In genomic region chr15:77603616-77604406, GRCh38 we compare ENCODE assay signal across 21 cellular contexts. TPM values are rescaled to one million over a fixed set of nuclear protein-coding genes. Genes with fewer than 3 reads are reported as not detected.
DNase-seq lines count a peak whose midpoint lies in the region; ATAC-seq, FAIRE-seq and TF ChIP-seq lines count a peak whose summit lies in the region.
"Had no signal": no experiment of that assay in that cellular context is flagged by ENCODE, and none has a peak within 500 bp of the region (broad histone marks: within the 10 kb centered on the region; RNA-seq: fewer than 3 reads in every experiment).

No MANE protein-coding gene starts in this region.

- H2BK15ac ChIP-seq in H1 (ENCODE audit: low read length) (no peak overlapping the region), neuronal stem cell (ENCODE audit: low read length) (peak overlapping the region; percentile 47)

- H2AFZ ChIP-seq in H1 (ENCODE audit: low read length), result no peak overlapping the region
- H2AFZ ChIP-seq in neuronal stem cell (ENCODE audit: low read length), result peak overlapping the region; percentile 66
- H2AFZ ChIP-seq: PC-9 had no signal

- no peak overlapping the region for H3K27ac Mint-ChIP-seq in CD4-positive, alpha-beta T cell
- H3K27ac Mint-ChIP-seq: activated CD4-positive, alpha-beta T cell treated with anti-CD3 and anti-CD28 coated beads for 36 hours; natural killer cell treated with Interleukin-12 subunit alpha and Interleukin-12 subunit beta and Interleukin-15 and Interleukin-18, amount 100 ng/mL, for 72 hours; stimulated activated memory B cell treated with anti-CD40 and anti-IgM and Interleukin-4, amounts not matched to agents 10 μg/mL and 1 μg/mL and 100 μg/mL, for 72 hours had no signal

- H3K4ac ChIP-seq in H1 (replicated peaks; ENCODE audit: insufficient read length, low read depth, low read length), result no peak overlapping the region
- no peak overlapping the region for H3K4ac ChIP-seq in neuronal stem cell (ENCODE audit: low read length)

- intact Hi-C loops in CD4-positive, alpha-beta T cell (cut with DNase I, micrococcal nuclease), result no loop called here

- H3K18ac ChIP-seq in H1 (ENCODE audit: extremely low read depth, low read length) (no peak overlapping the region), neuronal stem cell (ENCODE audit: low read length) (peak overlapping the region; percentile 61)

- POLR2A ChIA-PET in H1 (lab: Charles Lee; ENCODE audit: partially characterized antibody), result interaction anchor here (0.6 to 6.0 kb wide), 6 partner anchors 12 to 1256 kb away, joined by 3 to 40 read pairs (median 9); partner anchors contain the start of gene LINGO1
- POLR2A ChIA-PET in CD4-positive, alpha-beta T cell (lab: Charles Lee), result no interaction called here

- H3K4me3 ChIP-seq in H1 (ENCODE audit: extremely low read depth in 1 of 4, insufficient read depth in 2 of 4, low read depth in 3 of 4, low read length in 4 of 4) (peak overlapping the region in 2 of 4 experiments; percentile 24 to 46; a peak in 3 of 8 replicates), neuronal stem cell (ENCODE audit: low read length in 2 of 2) (no peak overlapping the region)
- H3K4me3 ChIP-seq: A549, adrenal gland, PC-9 had no signal

- H3K9me3 ChIP-seq in H1 (ENCODE audit: insufficient read depth in 2 of 2, low read depth in 1 of 2, low read length in 1 of 2) (no peaks in the 10 kb centered on the region), neuronal stem cell (replicated peaks in 1 of 2; ENCODE audit: control insufficient read depth in 2 of 2, insufficient read depth in 1 of 2, low read depth in 1 of 2, low read length in 2 of 2) (no peaks in the 10 kb centered on the region)
- no peaks in the 10 kb centered on the region for H3K9me3 ChIP-seq in CD4-positive, alpha-beta T cell (ENCODE audit: control insufficient read depth, low read length)
- H3K9me3 ChIP-seq: A549, adrenal gland had no signal

- H3K23me2 ChIP-seq in H1 (ENCODE audit: low read depth, low read length), result peaks cover 4% of the 10 kb centered on the region; the same call in 1 of the 2 replicates

- TF ChIP-seq CTCF in H1 (IDR thresholded peaks at IDR 0.05; ENCODE audit: control extremely low read depth in 1 of 3, insufficient read depth in 1 of 3, low read depth in 1 of 3, low read length in 3 of 3), result no peak
- TF ChIP-seq CTCF in CD4-positive, alpha-beta T cell (IDR thresholded peaks at IDR 0.05), result no peak

- H3K4me2 ChIP-seq in H1 (ENCODE audit: insufficient read depth in 1 of 2, low read depth in 2 of 2, low read length in 2 of 2) (peak overlapping the region; percentile 59 to 65), neuronal stem cell (ENCODE audit: insufficient read depth, low read length, poor library complexity, severe bottlenecking) (peak overlapping the region; percentile 44)
- H3K4me2 ChIP-seq: A549, PC-9 had no signal

- no peak for TF ChIP-seq EP300 in H1 (IDR thresholded peaks at IDR 0.05; ENCODE audit: borderline replicate concordance in 1 of 2, low read depth in 2 of 2, low read length in 2 of 2)

- H2BK120ac ChIP-seq in H1 (replicated peaks; ENCODE audit: low read depth, low read length), result no peak overlapping the region
- no peak overlapping the region for H2BK120ac ChIP-seq in neuronal stem cell (ENCODE audit: low read depth, low read length)

- H4K91ac ChIP-seq in H1 (replicated peaks; ENCODE audit: insufficient read length, low read length) (no peak overlapping the region), neuronal stem cell (ENCODE audit: low read depth, low read length, poor library complexity) (peak overlapping the region; percentile 53)

- H3K14ac ChIP-seq in H1 (ENCODE audit: insufficient read length) (no peak overlapping the region), neuronal stem cell (ENCODE audit: low read length) (no peak overlapping the region)

- H3K4me1 ChIP-seq in H1 (replicated peaks in 1 of 4; ENCODE audit: control insufficient read depth in 3 of 4, insufficient read depth in 4 of 4, low read length in 3 of 4) (peaks cover 4 to 27% (median 17%) of the 10 kb centered on the region in 4 experiments), neuronal stem cell (ENCODE audit: control insufficient read depth in 2 of 2, insufficient read depth in 1 of 2, low read depth in 1 of 2, low read length in 2 of 2) (peaks cover 48 to 54% of the 10 kb centered on the region in 2 donors)
- H3K4me1 ChIP-seq: adrenal gland had no signal

- no peak overlapping the region for H3K9ac ChIP-seq in H1 (replicated peaks in 1 of 4; ENCODE audit: extremely low read depth in 1 of 4, low read depth in 3 of 4, low read length in 3 of 4)
- no peak overlapping the region for H3K9ac ChIP-seq in neuronal stem cell (ENCODE audit: low read depth, low read length, poor library complexity)

- H2BK5ac ChIP-seq in H1 (ENCODE audit: low read depth, low read length) (no peak overlapping the region), neuronal stem cell (ENCODE audit: low read length) (no peak overlapping the region)

- H3K23ac ChIP-seq in H1 (ENCODE audit: insufficient read length) (no peak overlapping the region), neuronal stem cell (ENCODE audit: low read depth, low read length, poor library complexity) (no peak overlapping the region)

- H3K4me1 Mint-ChIP-seq in CD4-positive, alpha-beta T cell (ENCODE audit: low read depth), result peaks cover 5% of the 10 kb centered on the region

- H3K27ac ChIP-seq in H1 (ENCODE audit: low read depth, low read length), result no peak overlapping the region
- peak overlapping the region; percentile 50 for H3K27ac ChIP-seq in neuronal stem cell (replicated peaks; ENCODE audit: low read length)
- no peak overlapping the region for H3K27ac ChIP-seq in CD4-positive, alpha-beta T cell (ENCODE audit: low read depth, low read length)
- H3K27ac ChIP-seq: A549, adrenal gland, PC-9 had no signal

- no peak overlapping the region for H3K56ac ChIP-seq in H1 (replicated peaks; ENCODE audit: insufficient read length, low read depth, low read length)

- no peaks in the 10 kb centered on the region for H4K20me1 ChIP-seq in H1 (replicated peaks in 1 of 2; ENCODE audit: control insufficient read depth in 1 of 2, insufficient read depth in 2 of 2, low read length in 2 of 2)

- no peaks in the 10 kb centered on the region for H3K36me3 ChIP-seq in H1 (ENCODE audit: control insufficient read depth in 2 of 4, insufficient read depth in 4 of 4, low read length in 3 of 4)
- no peaks in the 10 kb centered on the region for H3K36me3 ChIP-seq in neuronal stem cell (replicated peaks in 1 of 2; ENCODE audit: control insufficient read depth in 2 of 2, insufficient read depth in 2 of 2, low read length in 2 of 2)
- H3K36me3 ChIP-seq: adrenal gland had no signal

- H2BK12ac ChIP-seq in H1 (ENCODE audit: low read depth, low read length) (peak overlapping the region; percentile 18; the same call in 1 of the 2 replicates), neuronal stem cell (ENCODE audit: low read length) (no peak overlapping the region)

- H2AK5ac ChIP-seq in H1 (ENCODE audit: low read depth, low read length) (peak overlapping the region; percentile 70), neuronal stem cell (ENCODE audit: low read depth, low read length) (peak overlapping the region; percentile 73)

- H3K9me3 Mint-ChIP-seq in CD4-positive, alpha-beta T cell, result no peaks in the 10 kb centered on the region
- H3K9me3 Mint-ChIP-seq: central memory CD8-positive, alpha-beta T cell; natural killer cell treated with Interleukin-12 subunit alpha and Interleukin-12 subunit beta and Interleukin-15 and Interleukin-18, amount 100 ng/mL, for 72 hours; stimulated activated memory B cell treated with anti-CD40 and anti-IgM and Interleukin-4, amounts not matched to agents 10 μg/mL and 1 μg/mL and 100 μg/mL, for 72 hours had no signal

- no peak for TF ChIP-seq POLR2A in H1 (IDR thresholded peaks at IDR 0.05; ENCODE audit: control extremely low read depth in 1 of 2, low read depth in 2 of 2, low read length in 2 of 2)

- H2BK20ac ChIP-seq in H1 (ENCODE audit: low read length), result no peak overlapping the region

- H4K8ac ChIP-seq in H1 (ENCODE audit: extremely low read depth, insufficient read depth, low read length) (no peak overlapping the region; the same call in 1 of the 2 replicates), neuronal stem cell (ENCODE audit: low read depth, low read length) (peak overlapping the region; percentile 19)

- 73% methylated on average over 14 of the region's 14 CpGs; no CpG with 5 or more reads in 1 of the 2 experiments for WGBS in H1 (ENCODE audit: extremely low coverage in 1 of 2, insufficient coverage in 1 of 2, insufficient read length in 1 of 2, insufficient replicate concordance in 2 of 2, low coverage in 1 of 2, low lambda C conversion rate in 2 of 2, missing lambda C conversion rate in 1 of 2), 2 experiments
- no CpG with 5 or more reads among the region's 14 CpGs for WGBS in neuronal stem cell (ENCODE audit: extremely low coverage in 2 of 2, insufficient read length in 2 of 2, insufficient replicate concordance in 1 of 2), 2 donors

- H3K36me3 Mint-ChIP-seq in CD4-positive, alpha-beta T cell (ENCODE audit: low read depth), result no peaks in the 10 kb centered on the region
- H3K36me3 Mint-ChIP-seq: CD4-positive, alpha-beta memory T cell; natural killer cell treated with Interleukin-12 subunit alpha and Interleukin-12 subunit beta and Interleukin-15 and Interleukin-18, amount 100 ng/mL, for 72 hours; stimulated activated memory B cell treated with anti-CD40 and anti-IgM and Interleukin-4, amounts not matched to agents 10 μg/mL and 1 μg/mL and 100 μg/mL, for 72 hours had no signal

- FAIRE-seq in H1 (lab: Jason Lieb, UNC), result no peak
- FAIRE-seq: A549 had no signal

- H3K79me1 ChIP-seq in H1 (ENCODE audit: low read depth, low read length) (no peaks in the 10 kb centered on the region), neuronal stem cell (ENCODE audit: low read depth, low read length) (no peaks in the 10 kb centered on the region)

- DNase-seq in NCI-H1417 (lab: John Stamatoyannopoulos, UW) (peak in 2 of 3 experiments; percentile 59 to 64), NCI-H1417 treated with DMSO at 0.1 percent for 48 hours (lab: John Stamatoyannopoulos, UW) (no peak), NCI-H524 treated with DMSO at 0.1 percent for 48 hours (lab: John Stamatoyannopoulos, UW) (peak; percentile 91), H1 (ENCODE audit: low read depth in 1 of 2, low spot score in 2 of 2) (no peak), neuronal stem cell (ENCODE audit: low spot score) (no peak), hepatic stellate cell (ENCODE audit: low spot score) (no peak), DMS114 treated with DMSO at 0.1 percent for 48 hours (lab: John Stamatoyannopoulos, UW; ENCODE audit: unreplicated experiment) (no peak)
- no peak for DNase-seq in CD4-positive, alpha-beta T cell
- DNase-seq: activated effector memory CD4-positive, alpha-beta T cell treated with Interleukin-2 at 50 U/mL for 16 hours; effector memory CD4-positive, alpha-beta T cell; GOT3; MM.1S; PC-9; trophoblast cell had no signal

- H3K79me2 ChIP-seq in H1 (ENCODE audit: control insufficient read depth in 1 of 2, insufficient read depth in 2 of 2, low read length in 2 of 2), result no peaks in the 10 kb centered on the region

- CTCF ChIA-PET in H1 (lab: Charles Lee; ENCODE audit: partially characterized antibody), result interaction anchor here (0.6 to 17.9 kb wide), 16 partner anchors 8 to 509 kb away, joined by 3 to 161 read pairs (median 4); no protein-coding TSS in a partner anchor
- CTCF ChIA-PET in CD4-positive, alpha-beta T cell (lab: Charles Lee), result no interaction called here

- H3K27me3 ChIP-seq in H1 (replicated peaks in 1 of 4; ENCODE audit: control insufficient read depth in 3 of 4, extremely low read depth in 1 of 4, insufficient read depth in 3 of 4, low read length in 3 of 4) (no peaks in the 10 kb centered on the region), neuronal stem cell (ENCODE audit: control insufficient read depth in 3 of 3, insufficient read depth in 3 of 3, low read depth in 1 of 3, low read length in 3 of 3) (no peaks in the 10 kb centered on the region)
- H3K27me3 ChIP-seq in CD4-positive, alpha-beta T cell (ENCODE audit: control insufficient read depth, insufficient read depth, low read length), result no peaks in the 10 kb centered on the region
- H3K27me3 ChIP-seq: adrenal gland had no signal

- H4K5ac ChIP-seq in H1 (ENCODE audit: insufficient read length, low read depth, low read length), result no peak overlapping the region

- no peak for ATAC-seq in CD4-positive, alpha-beta T cell (ENCODE audit: poor library complexity)
- ATAC-seq: A549 had no signal

- peaks cover 9% of the 10 kb centered on the region for H3K27me3 Mint-ChIP-seq in CD4-positive, alpha-beta T cell
- H3K27me3 Mint-ChIP-seq: central memory CD8-positive, alpha-beta T cell had no signal

- no peak overlapping the region for H3K4me3 Mint-ChIP-seq in CD4-positive, alpha-beta T cell
- H3K4me3 Mint-ChIP-seq: activated CD4-positive, alpha-beta T cell treated with anti-CD3 and anti-CD28 coated beads for 36 hours; natural killer cell treated with Interleukin-12 subunit alpha and Interleukin-12 subunit beta and Interleukin-15 and Interleukin-18, amount 100 ng/mL, for 72 hours; stimulated activated memory B cell treated with anti-CD40 and anti-IgM and Interleukin-4, amounts not matched to agents 10 μg/mL and 1 μg/mL and 100 μg/mL, for 72 hours had no signal

- TF ChIP-seq RAD21 in H1 (IDR thresholded peaks at IDR 0.05 in 1 of 2, conservative IDR thresholded peaks at IDR 0.05 in 1 of 2; ENCODE audit: low read depth in 2 of 2, low read length in 2 of 2), result no peak

RNA-seq across cellular contexts. Expression of gene LINGO1, which starts 28.9 kb away (rescaled TPM):
- total RNA-seq in H1 (2021; fragmentation: NEBNext Ultra II Directional; extraction: Animal tissue kit (Norgen Biotek cat#: 25700)), result 56.4 and 57.1 TPM in 2 replicates
- 114 and 166 TPM in 2 replicates for polyA plus RNA-seq in H1 (2011; rRNA removed)
- 51.3 TPM for polyA plus RNA-seq in H1 (2011; cell fraction: cytosol; rRNA removed)
- 94.7 TPM for polyA plus RNA-seq in H1 (2011; cell fraction: nucleus; rRNA removed)
- polyA plus RNA-seq in H1 (2012, experiment 1 of 2), result 31.6 to 91.8 TPM (median 75.5 TPM) in 4 replicates
- 55.3 TPM for polyA plus RNA-seq in H1 (2012, experiment 2 of 2)
- 73.3 TPM for polyA plus RNA-seq in H1 (2013, experiment 1 of 2)
- polyA plus RNA-seq in H1 (2013, experiment 2 of 2), result 75.1 TPM
- polyA minus RNA-seq in H1 (2011; rRNA and poly(A)+ RNA removed), result 33.5 and 61.7 TPM in 2 replicates
- 36.0 TPM for polyA minus RNA-seq in H1 (2011; cell fraction: cytosol; rRNA and poly(A)+ RNA removed)
- polyA minus RNA-seq in H1 (2011; cell fraction: nucleus; rRNA and poly(A)+ RNA removed), result 39.2 TPM
- polyA plus RNA-seq in neuronal stem cell (2013, experiment 1 of 2), result 61.3 TPM
- 62.0 TPM for polyA plus RNA-seq in neuronal stem cell (2013, experiment 2 of 2)
- not detected for total RNA-seq in CD4-positive, alpha-beta T cell
- total RNA-seq: activated CD4-positive, alpha-beta T cell treated with anti-CD3 and anti-CD28 coated beads for 36 hours; CD4-positive, alpha-beta memory T cell; natural killer cell treated with Interleukin-12 subunit alpha and Interleukin-12 subunit beta and Interleukin-15 and Interleukin-18, amount 100 ng/mL, for 72 hours; PC-9 had no signal
- polyA plus RNA-seq: CD4-positive, alpha-beta memory T cell had no signal

Comparison
In these comparisons a context has a peak if more than half of its experiments do, and no peak if none do; other contexts are left out.
1. DNase-seq: peak in NCI-H1417 (2 of 3) and NCI-H524 treated with DMSO at 0.1 percent for 48 hours (single experiment); none in NCI-H1417 treated with DMSO at 0.1 percent for 48 hours (single experiment), H1 (0 of 2), neuronal stem cell (single experiment), hepatic stellate cell (single experiment), DMS114 treated with DMSO at 0.1 percent for 48 hours (single experiment) and CD4-positive, alpha-beta T cell (0 of 10).
2. RNA of gene LINGO1, which starts 28.9 kb away (total RNA-seq): 56.4 to 57.1 TPM in H1; not detected in CD4-positive, alpha-beta T cell; every median in the first group is over 10 times any median in the second.